8 cellular contexts compared by ENCODE assay signal in genomic region chr19:56538761-56539263, GRCh38. TPM values are rescaled to one million over a fixed set of nuclear protein-coding genes. Genes with fewer than 3 reads are reported as not detected.
DNase-seq lines count a peak whose midpoint lies in the region; ATAC-seq and TF ChIP-seq lines count a peak whose summit lies in the region.

ZFP28 (plus strand) TSS chr19:56538948; CDS start chr19:56539019, 71 bp downstream.

- DNase-seq in NCI-H345 (lab: John Stamatoyannopoulos, UW) (peak; percentile 81), NCI-H345 treated with DMSO at 0.1 percent for 48 hours (lab: John Stamatoyannopoulos, UW; ENCODE audit: unreplicated experiment) (no peak), SJCRH30 (peak; percentile 83 to 89), cerebellum (ENCODE audit: low spot score) (peak; percentile 93), left lung (peak; percentile 87 to 94)
- DNase-seq in stimulated activated CD8-positive, alpha-beta memory T cell treated with anti-CD3 and anti-CD28 coated beads, Interleukin-4, amount 100 ng/mL, for 4 hours (ENCODE audit: low read depth in 2 of 2, low spot score in 1 of 2) = peak; percentile 35 to 46

- H3K4me1 ChIP-seq in SJCRH30 (no peaks in the 10 kb centered on the region), left lung (peaks cover 4 to 15% of the 10 kb centered on the region in 2 donors)

- H3K27ac ChIP-seq in SJCRH30 (peak within 1 kb of the TSS; percentile 93), left lung (peak within 1 kb of the TSS; percentile 92 to 97)

- H3K4me3 ChIP-seq in SJCRH30 (peak within 1 kb of the TSS; percentile 93), left lung (peak within 1 kb of the TSS; percentile 59 to 75)

- no peak for TF ChIP-seq CTCF in left lung (IDR thresholded peaks at IDR 0.05)

- no peaks in the 10 kb centered on the region for H3K27me3 ChIP-seq in SJCRH30
- H3K27me3 ChIP-seq in left lung = no peaks in the 10 kb centered on the region

- intact Hi-C loops in left lung (cut with DNase I) = no loop called here

- ATAC-seq in HG03025 (IDR thresholded peaks at IDR 0.05; ENCODE audit: low FRiP score, unreplicated experiment) (peak; percentile 28), left lung (peak; percentile 85), GM18498 (IDR thresholded peaks at IDR 0.05; ENCODE audit: unreplicated experiment) (no peak)

- H3K9me3 ChIP-seq in SJCRH30 (replicated peaks) (peaks cover 16% of the 10 kb centered on the region), left lung (peaks cover 11 to 94% of the 10 kb centered on the region in 2 donors)

- H3K36me3 ChIP-seq in SJCRH30 (peaks cover 13% of the 10 kb centered on the region), left lung (peaks cover 0 to 44% of the 10 kb centered on the region in 2 donors)

RNA-seq across cellular contexts. Expression of gene ZFP28, which starts in this region (rescaled TPM):
- total RNA-seq in SJCRH30 (2014; rRNA removed; shearing (Covaris generic)) = 8.1 and 10.4 TPM in 2 replicates
- total RNA-seq in cerebellum (23.0 TPM), left lung (1 to 10 TPM; 6.3 to 7.0 TPM)
